ENCODE assay signal across 20 cellular contexts in genomic region chrX:40950546-40950945, GRCh38.
"Had no signal": no experiment of that assay in that cellular context is flagged by ENCODE, and none has a peak within 500 bp of the region (broad histone marks: within the 10 kb centered on the region; RNA-seq: fewer than 3 reads in every experiment).

No MANE protein-coding gene starts in this region.

- H3K36me3 ChIP-seq: colonic mucosa, heart left ventricle, neutrophil, right lobe of liver, tibial nerve, upper lobe of right lung, vagina had no signal

- H3K4me3 ChIP-seq: colonic mucosa, heart left ventricle, mucosa of descending colon, psoas muscle, right lobe of liver, testis, tibial nerve, upper lobe of right lung, vagina had no signal

- H3K9me3 ChIP-seq: colonic mucosa, mucosa of descending colon, neutrophil, psoas muscle, right lobe of liver, testis, tibial nerve, upper lobe of right lung, vagina had no signal

- H3K4me1 ChIP-seq: colonic mucosa, psoas muscle, testis, vagina had no signal

- H3K27ac ChIP-seq: colonic mucosa, heart left ventricle, neutrophil, psoas muscle, right lobe of liver, testis, tibial nerve, upper lobe of right lung, vagina had no signal

- H3K27me3 ChIP-seq: neutrophil, right lobe of liver, testis, tibial nerve, upper lobe of right lung, vagina had no signal

- DNase-seq: colonic mucosa; effector CD4-positive, alpha-beta T cell; heart left ventricle; hypothalamus; islet precursor cell; mammary epithelial cell; mucosa of descending colon; naive thymus-derived CD8-positive, alpha-beta T cell; psoas muscle; retina; right lobe of liver; stimulated activated CD4-positive, alpha-beta T cell treated with anti-CD3 and anti-CD28 coated beads, Interleukin-4, amount 100 ng/mL, for 24 hours; testis; upper lobe of right lung had no signal

- H3K36me3 Mint-ChIP-seq: naive thymus-derived CD8-positive, alpha-beta T cell; stimulated activated memory B cell treated with anti-CD40 and anti-IgM and Interleukin-4, amounts not matched to agents 10 μg/mL and 1 μg/mL and 100 μg/mL, for 72 hours had no signal

- H3K9me3 Mint-ChIP-seq: stimulated activated memory B cell treated with anti-CD40 and anti-IgM and Interleukin-4, amounts not matched to agents 10 μg/mL and 1 μg/mL and 100 μg/mL, for 72 hours had no signal

- H3K4me3 Mint-ChIP-seq: naive thymus-derived CD8-positive, alpha-beta T cell; stimulated activated memory B cell treated with anti-CD40 and anti-IgM and Interleukin-4, amounts not matched to agents 10 μg/mL and 1 μg/mL and 100 μg/mL, for 72 hours; stimulated activated naive CD8-positive, alpha-beta T cell treated with anti-CD3 and anti-CD28 coated beads, Interleukin-15, Interleukin-2, amounts not matched to agents 100 ng/mL and 50 ng/mL, for 24 hours had no signal

- H3K27me3 Mint-ChIP-seq: naive thymus-derived CD8-positive, alpha-beta T cell; stimulated activated memory B cell treated with anti-CD40 and anti-IgM and Interleukin-4, amounts not matched to agents 10 μg/mL and 1 μg/mL and 100 μg/mL, for 72 hours; stimulated activated naive CD8-positive, alpha-beta T cell treated with anti-CD3 and anti-CD28 coated beads, Interleukin-15, Interleukin-2, amounts not matched to agents 100 ng/mL and 50 ng/mL, for 24 hours had no signal

- ATAC-seq: heart left ventricle; left lobe of liver; mucosa of descending colon; naive thymus-derived CD8-positive, alpha-beta T cell; psoas muscle; right lobe of liver; stimulated activated memory B cell treated with anti-CD40 and anti-IgM and Interleukin-4, amounts not matched to agents 10 μg/mL and 1 μg/mL and 100 μg/mL, for 72 hours; upper lobe of right lung had no signal

- H3K27ac Mint-ChIP-seq: stimulated activated naive CD8-positive, alpha-beta T cell treated with anti-CD3 and anti-CD28 coated beads, Interleukin-15, Interleukin-2, amounts not matched to agents 100 ng/mL and 50 ng/mL, for 24 hours had no signal
